In genomic region chr11:68099474-68100405, GRCh38 we compare ENCODE assay signal across 1 cellular context.
TF ChIP-seq lines count a peak whose summit lies in the region.

No MANE protein-coding gene starts in this region.

TF ChIP-seq in HepG2, 621 proteins besides CTCF, POLR2A, EP300 and RAD21 (continued from another document and continues in another):
- TF ChIP-seq ZNF451 (CRISPR knock-in tag; IDR thresholded peaks at IDR 0.05) (no peak), HINFP (CRISPR knock-in tag; IDR thresholded peaks at IDR 0.05; ENCODE audit: low read depth) (0 out of 2 replicates have a peak, but pooled peaks have one; percentile 55), TP53 (CRISPR knock-in tag; conservative IDR thresholded peaks at IDR 0.05) (no peak), GLMP (CRISPR knock-in tag; IDR thresholded peaks at IDR 0.05; ENCODE audit: borderline replicate concordance) (no peak), ZBTB40 (IDR thresholded peaks at IDR 0.05) (no peak), ZBTB40 (CRISPR knock-in tag; IDR thresholded peaks at IDR 0.05) (peak; percentile 23; the same call in 1 of the 2 replicates), TEAD2 (CRISPR knock-in tag; IDR thresholded peaks at IDR 0.05) (no peak), FOXO4 (CRISPR knock-in tag; conservative IDR thresholded peaks at IDR 0.05) (no peak), ZGPAT (CRISPR knock-in tag; IDR thresholded peaks at IDR 0.05) (peak; percentile 87), ETV6 (CRISPR knock-in tag; conservative IDR thresholded peaks at IDR 0.05) (0 out of 2 replicates have a peak, but pooled peaks have one; percentile 36), ZKSCAN8 (CRISPR knock-in tag; IDR thresholded peaks at IDR 0.05; ENCODE audit: borderline replicate concordance) (peak; percentile 85; the same call in 1 of the 2 replicates), MYPOP (CRISPR knock-in tag; IDR thresholded peaks at IDR 0.05) (peak; percentile 79; the same call in 1 of the 2 replicates), DR1 (CRISPR knock-in tag; IDR thresholded peaks at IDR 0.05) (no peak), RNF2 (conservative IDR thresholded peaks at IDR 0.05; ENCODE audit: low read depth) (no peak), CHD2 (IDR thresholded peaks at IDR 0.05; ENCODE audit: low read depth, low read length) (no peak), SNAPC4 (CRISPR knock-in tag; IDR thresholded peaks at IDR 0.05) (no peak), TBP (CRISPR knock-in tag; IDR thresholded peaks at IDR 0.05) (no peak), CHD4 (IDR thresholded peaks at IDR 0.05; ENCODE audit: borderline replicate concordance, low read length) (no peak; the same call in 1 of the 2 replicates), ZBTB38 (CRISPR knock-in tag; IDR thresholded peaks at IDR 0.05) (peak; percentile 71), ZBTB10 (CRISPR knock-in tag; IDR thresholded peaks at IDR 0.05; ENCODE audit: borderline replicate concordance) (no peak; the same call in 1 of the 2 replicates), CREM (IDR thresholded peaks at IDR 0.05) (peak; percentile 96), CREM (CRISPR knock-in tag; IDR thresholded peaks at IDR 0.05) (no peak), ZNF770 (CRISPR knock-in tag; IDR thresholded peaks at IDR 0.05) (peak; percentile 64), ZNF740 (CRISPR knock-in tag; IDR thresholded peaks at IDR 0.05) (no peak)
